In genomic region chr6:24205020-24205492, GRCh38 we compare ENCODE assay signal across 8 cellular contexts.
DNase-seq lines count a peak whose midpoint lies in the region; ATAC-seq and TF ChIP-seq lines count a peak whose summit lies in the region.

No MANE protein-coding gene starts in this region.

- H2AFZ ChIP-seq in MM.1S (ENCODE audit: low read length) = no peak overlapping the region

- no peaks in the 10 kb centered on the region for H3K36me3 Mint-ChIP-seq in CD4-positive, CD25-positive, alpha-beta regulatory T cell

- H3K79me2 ChIP-seq in MM.1S (ENCODE audit: low read length) = no peaks in the 10 kb centered on the region

- no peak overlapping the region for H3K4me3 ChIP-seq in CD4-positive, CD25-positive, alpha-beta regulatory T cell (ENCODE audit: low read depth, low read length)
- no peak overlapping the region for H3K4me3 ChIP-seq in MM.1S (ENCODE audit: low read length)
- no peak overlapping the region for H3K4me3 ChIP-seq in fibroblast of mammary gland (ENCODE audit: control insufficient read depth, low read depth, low read length)
- no peak overlapping the region for H3K4me3 ChIP-seq in psoas muscle

- no peak overlapping the region for H3K27ac ChIP-seq in CD4-positive, CD25-positive, alpha-beta regulatory T cell (ENCODE audit: insufficient read depth, low read length, poor library complexity, severe bottlenecking)
- H3K27ac ChIP-seq in MM.1S (ENCODE audit: low read length) (no peak overlapping the region), psoas muscle (no peak overlapping the region)

- H3K9ac ChIP-seq in MM.1S (ENCODE audit: low read length) = no peak overlapping the region

- 4 to 7% (median 5%) methylated on average over 4 of the region's 4 CpGs for WGBS in psoas muscle, 3 donors

- H3K4me2 ChIP-seq in MM.1S (ENCODE audit: low read depth, low read length) = no peak overlapping the region

- no peaks in the 10 kb centered on the region for H3K9me2 ChIP-seq in MM.1S (replicated peaks; ENCODE audit: insufficient read depth, low read length)

- H3K4me1 ChIP-seq in CD4-positive, CD25-positive, alpha-beta regulatory T cell (ENCODE audit: control insufficient read depth, insufficient read depth, low read length, poor library complexity, severe bottlenecking) = no peaks in the 10 kb centered on the region
- no peaks in the 10 kb centered on the region for H3K4me1 ChIP-seq in MM.1S (ENCODE audit: low read length)
- no peaks in the 10 kb centered on the region for H3K4me1 ChIP-seq in psoas muscle

- H3K4me3 Mint-ChIP-seq in CD4-positive, CD25-positive, alpha-beta regulatory T cell = no peak overlapping the region

- H3K27me3 Mint-ChIP-seq in CD4-positive, CD25-positive, alpha-beta regulatory T cell = no peaks in the 10 kb centered on the region

- peak in 2 of 3 donors; percentile 20 to 45 for DNase-seq in CD4-positive, CD25-positive, alpha-beta regulatory T cell
- DNase-seq in MM.1S = peak; percentile 26
- DNase-seq in SHP77 (lab: John Stamatoyannopoulos, UW) = peak; percentile 19 to 28
- peak; percentile 54 for DNase-seq in fibroblast of mammary gland (ENCODE audit: low read depth)
- DNase-seq in psoas muscle = no peak
- DNase-seq in stimulated activated CD8-positive, alpha-beta memory T cell treated with anti-CD3 and anti-CD28 coated beads, Interleukin-4, amount 100 ng/mL, for 48 hours = no peak

- H3K27me3 ChIP-seq in CD4-positive, CD25-positive, alpha-beta regulatory T cell (ENCODE audit: control insufficient read depth, insufficient read depth, low read length) = no peaks in the 10 kb centered on the region
- no peaks in the 10 kb centered on the region for H3K27me3 ChIP-seq in MM.1S (replicated peaks; ENCODE audit: insufficient read depth, low read length)
- H3K27me3 ChIP-seq in psoas muscle (ENCODE audit: insufficient read depth in 3 of 3, low read length in 2 of 3) = no peaks in the 10 kb centered on the region

- intact Hi-C loops in psoas muscle (cut with DNase I) = loop anchor here in 1 of 2 donors (10.0 kb wide), 1 partner anchor 140 kb away; no protein-coding TSS in a partner anchor

- no peaks in the 10 kb centered on the region for H3F3A ChIP-seq in MM.1S (ENCODE audit: insufficient read depth, low read length)

- TF ChIP-seq CTCF in MM.1S (IDR thresholded peaks at IDR 0.05; ENCODE audit: low read length) = peak; percentile 65
- peak; percentile 57 for TF ChIP-seq CTCF in fibroblast of mammary gland (conservative IDR thresholded peaks at IDR 0.05; ENCODE audit: control insufficient read depth, insufficient read depth, low read depth, low read length)
- TF ChIP-seq CTCF in psoas muscle (IDR thresholded peaks at IDR 0.05) = peak; percentile 62

- ATAC-seq in CD4-positive, CD25-positive, alpha-beta regulatory T cell (ENCODE audit: low read depth in 2 of 2) = no peak
- ATAC-seq in GM18858 (IDR thresholded peaks at IDR 0.05; ENCODE audit: unreplicated experiment) (peak; percentile 71), psoas muscle (peak in 1 of 4 donors; percentile 40), HG03039 (IDR thresholded peaks at IDR 0.05; ENCODE audit: unreplicated experiment) (no peak)

- no peaks in the 10 kb centered on the region for H4K20me1 ChIP-seq in MM.1S (ENCODE audit: insufficient read depth, low read length)

- peaks cover 0 to 4% (median 1%) of the 10 kb centered on the region in 7 donors for H3K9me3 Mint-ChIP-seq in CD4-positive, CD25-positive, alpha-beta regulatory T cell

- H3K27ac Mint-ChIP-seq in CD4-positive, CD25-positive, alpha-beta regulatory T cell = no peak overlapping the region

- H3K9me3 ChIP-seq in CD4-positive, CD25-positive, alpha-beta regulatory T cell (ENCODE audit: control insufficient read depth in 2 of 2, low read length in 2 of 2) = no peaks in the 10 kb centered on the region
- H3K9me3 ChIP-seq in MM.1S (replicated peaks; ENCODE audit: insufficient read depth, low read length) (no peaks in the 10 kb centered on the region), psoas muscle (no peaks in the 10 kb centered on the region)

- no peaks in the 10 kb centered on the region for H3K4me1 Mint-ChIP-seq in CD4-positive, CD25-positive, alpha-beta regulatory T cell

- no peaks in the 10 kb centered on the region for H3K36me3 ChIP-seq in CD4-positive, CD25-positive, alpha-beta regulatory T cell (ENCODE audit: control insufficient read depth, insufficient read depth, low read length)
- H3K36me3 ChIP-seq in MM.1S (replicated peaks; ENCODE audit: insufficient read depth, low read length) (no peaks in the 10 kb centered on the region), psoas muscle (ENCODE audit: insufficient read depth in 1 of 2, low read depth in 1 of 2) (no peaks in the 10 kb centered on the region)

Comparison
In these comparisons a context has a peak if more than half of its experiments do, and no peak if none do; other contexts are left out.
1. DNase-seq: peak in CD4-positive, CD25-positive, alpha-beta regulatory T cell (2 of 3), MM.1S (single experiment), SHP77 (2 of 2) and fibroblast of mammary gland (single experiment); none in psoas muscle (0 of 2) and stimulated activated CD8-positive, alpha-beta memory T cell treated with anti-CD3 and anti-CD28 coated beads, Interleukin-4, amount 100 ng/mL, for 48 hours (single experiment).
2. Peak in every context shown above with its lines, with median percentiles within 50 percentile points of each other: CTCF ChIP-seq.